1 cellular context compared by ENCODE assay signal in genomic region chr14:75223664-75224154, GRCh38.
TF ChIP-seq lines count a peak whose summit lies in the region.

No MANE protein-coding gene starts in this region.

TF ChIP-seq in endothelial cell of umbilical vein, 7 proteins besides CTCF, POLR2A, EP300 and RAD21 (continued from another document):
- TF ChIP-seq, protein P1, sequence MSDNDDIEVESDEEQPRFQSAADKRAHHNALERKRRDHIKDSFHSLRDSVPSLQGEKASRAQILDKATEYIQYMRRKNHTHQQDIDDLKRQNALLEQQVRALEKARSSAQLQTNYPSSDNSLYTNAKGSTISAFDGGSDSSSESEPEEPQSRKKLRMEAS (IDR thresholded peaks at IDR 0.05; ENCODE audit: insufficient read depth, insufficient read length), result no peak
- TF ChIP-seq JUN (IDR thresholded peaks at IDR 0.05; ENCODE audit: borderline replicate concordance, insufficient read depth, insufficient read length, low read depth), result no peak
- TF ChIP-seq POLR2AphosphoS5 (IDR thresholded peaks at IDR 0.05; ENCODE audit: insufficient read depth, low read depth, low read length), result no peak
- TF ChIP-seq FOS (IDR thresholded peaks at IDR 0.05; ENCODE audit: borderline replicate concordance, insufficient read depth, low read length), result no peak
- no peak for TF ChIP-seq EZH2 (IDR thresholded peaks at IDR 0.05; ENCODE audit: borderline replicate concordance, low read depth, low read length, severe bottlenecking)
